In genomic region chr6:107670792-107671199, GRCh38 we compare ENCODE assay signal across 8 cellular contexts.
A peak's percentile ranks its signal among the peaks of the same experiment; 100 is the strongest.
DNase-seq lines count a peak whose midpoint lies in the region; ATAC-seq, FAIRE-seq and TF ChIP-seq lines count a peak whose summit lies in the region.

No MANE protein-coding gene starts in this region.

- peaks cover 6% of the 10 kb centered on the region; the same call in 1 of the 2 replicates for H3F3A ChIP-seq in GM23248 (ENCODE audit: insufficient read depth)

- ATAC-seq in HG02759 (IDR thresholded peaks at IDR 0.05; ENCODE audit: unreplicated experiment) (no peak), GM19351 (IDR thresholded peaks at IDR 0.05; ENCODE audit: unreplicated experiment) (no peak)

- H3K79me2 ChIP-seq in GM23248 (ENCODE audit: insufficient read depth): no peaks in the 10 kb centered on the region

- H3K27me3 ChIP-seq in GM23248 (replicated peaks; ENCODE audit: insufficient read depth): no peaks in the 10 kb centered on the region

- no peaks in the 10 kb centered on the region for H3K9me3 ChIP-seq in GM23248 (ENCODE audit: low read depth)

- H3K4me3 ChIP-seq in GM23248 (no peak overlapping the region), fibroblast of pulmonary artery (replicated peaks; ENCODE audit: low read depth, low read length) (no peak overlapping the region)

- peaks cover 7% of the 10 kb centered on the region for H3K4me1 ChIP-seq in GM23248 (ENCODE audit: insufficient read depth)

- TF ChIP-seq CTCF in fibroblast of pulmonary artery (IDR thresholded peaks at IDR 0.05; ENCODE audit: low read length, missing control alignments) (no peak), D721Med (IDR thresholded peaks at IDR 0.05; ENCODE audit: insufficient read depth, missing control alignments) (no peak)

- FAIRE-seq in D721Med (lab: Jason Lieb, UNC): no peak

- H2AFZ ChIP-seq in GM23248: peak overlapping the region; percentile 58; the same call in 1 of the 2 replicates

- DNase-seq in ELR (ENCODE audit: low read depth) (peak; percentile 66), GM23248 (peak; percentile 56), RPMI7951 (ENCODE audit: low read depth) (peak; percentile 90), fibroblast of pulmonary artery (ENCODE audit: low read depth) (peak; percentile 75), pulmonary artery endothelial cell (ENCODE audit: low read depth, low spot score) (peak; percentile 22), D721Med (ENCODE audit: insufficient read length, low spot score) (no peak)

- no peaks in the 10 kb centered on the region for H4K20me1 ChIP-seq in GM23248 (ENCODE audit: insufficient read depth)

- H3K36me3 ChIP-seq in GM23248 (ENCODE audit: low read depth): no peaks in the 10 kb centered on the region

- WGBS in GM23248 (ENCODE audit: low coverage in 1 of 2, low lambda C conversion rate in 2 of 2, missing lambda C conversion rate in 2 of 2), 2 experiments: 21 to 27% methylated on average over 9 of the region's 9 CpGs

- no peak overlapping the region for H3K27ac ChIP-seq in GM23248

- H3K4me2 ChIP-seq in GM23248 (ENCODE audit: unreplicated experiment): no peak overlapping the region

- no peaks in the 10 kb centered on the region for H3K9me2 ChIP-seq in GM23248 (ENCODE audit: insufficient read depth)

- no peak overlapping the region for H3K9ac ChIP-seq in GM23248

- in situ Hi-C loops in GM23248 (cut with MboI): no loop called here
